Comparison of ENCODE assay signal across 11 cellular contexts in genomic region chr18:51188024-51188701, GRCh38. TPM values are rescaled to one million over a fixed set of nuclear protein-coding genes. Genes with fewer than 3 reads are reported as not detected.
DNase-seq lines count a peak whose midpoint lies in the region; ATAC-seq and TF ChIP-seq lines count a peak whose summit lies in the region.
"Had no signal": no experiment of that assay in that cellular context is flagged by ENCODE, and none has a peak within 500 bp of the region (broad histone marks: within the 10 kb centered on the region; RNA-seq: fewer than 3 reads in every experiment).

No MANE protein-coding gene starts in this region.

- H3K36me3 ChIP-seq in MM.1S (replicated peaks; ENCODE audit: insufficient read depth, low read length), result peaks cover 8% of the 10 kb centered on the region; the same call in 1 of the 2 replicates

- H2BK12ac ChIP-seq in H9 (ENCODE audit: insufficient read length, low read depth, low read length), result no peak overlapping the region

- H2BK20ac ChIP-seq in H9 (ENCODE audit: low read depth, low read length, poor library complexity, severe bottlenecking), result no peak overlapping the region

- no peak overlapping the region for H3K4me3 ChIP-seq in MM.1S (ENCODE audit: low read length)
- H3K4me3 ChIP-seq: lung had no signal

- peak; percentile 48 for ATAC-seq in stimulated activated effector memory CD8-positive, alpha-beta T cell treated with anti-CD3 and anti-CD28 coated beads, Interleukin-12 subunit alpha, Interleukin-12 subunit beta, amount 100 ng/mL, for 72 hours
- ATAC-seq in HG03565 (IDR thresholded peaks at IDR 0.05; ENCODE audit: unreplicated experiment) (no peak), HG02981 (IDR thresholded peaks at IDR 0.05; ENCODE audit: unreplicated experiment) (no peak)

- H3K56ac ChIP-seq in H9 (ENCODE audit: insufficient read length, low read depth, low read length), result no peak overlapping the region

- no peak overlapping the region for H3K23ac ChIP-seq in H9 (ENCODE audit: insufficient read length, low read depth, low read length)

- H3K4me3 Mint-ChIP-seq in activated naive CD4-positive, alpha-beta T cell treated with anti-CD3 and anti-CD28 coated beads, Interleukin-2, amount 50 U/mL, for 24 hours, result peak overlapping the region; percentile 49
- peak overlapping the region in 1 of 2 experiments; percentile 42; a peak in 1 of 5 replicates for H3K4me3 Mint-ChIP-seq in H9
- H3K4me3 Mint-ChIP-seq in stimulated activated effector memory CD8-positive, alpha-beta T cell treated with anti-CD3 and anti-CD28 coated beads, Interleukin-12 subunit alpha, Interleukin-12 subunit beta, amount 100 ng/mL, for 72 hours, result peak overlapping the region; percentile 59

- H4K5ac ChIP-seq in H9 (ENCODE audit: insufficient read length, low read depth, low read length), result no peak overlapping the region

- peaks cover 11% of the 10 kb centered on the region for H3K36me3 Mint-ChIP-seq in activated naive CD4-positive, alpha-beta T cell treated with anti-CD3 and anti-CD28 coated beads, Interleukin-2, amount 50 U/mL, for 24 hours
- H3K36me3 Mint-ChIP-seq in H9 (ENCODE audit: insufficient read depth in 1 of 3, low read depth in 3 of 3), result peaks cover 17 to 43% (median 36%) of the 10 kb centered on the region in 3 experiments
- peaks cover 44% of the 10 kb centered on the region for H3K36me3 Mint-ChIP-seq in stimulated activated effector memory CD8-positive, alpha-beta T cell treated with anti-CD3 and anti-CD28 coated beads, Interleukin-12 subunit alpha, Interleukin-12 subunit beta, amount 100 ng/mL, for 72 hours

- no peak overlapping the region for H3K14ac ChIP-seq in H9 (ENCODE audit: insufficient read depth, low read length)

- no CpG with 5 or more reads among the region's 6 CpGs for WGBS in H9 (ENCODE audit: extremely low coverage, insufficient read length, low lambda C conversion rate)

- DNase-seq in activated naive CD4-positive, alpha-beta T cell (lab: John Stamatoyannopoulos, UW), result no peak
- DNase-seq in H9 (no peak), MM.1S (peak; percentile 36), OCI-M2 (lab: John Stamatoyannopoulos, UW; ENCODE audit: unreplicated experiment) (no peak)
- peak in 1 of 2 donors; percentile 49 for DNase-seq in stimulated activated effector memory CD8-positive, alpha-beta T cell treated with anti-CD3 and anti-CD28 coated beads, Interleukin-12 subunit alpha, Interleukin-12 subunit beta, amount 100 ng/mL, for 72 hours (ENCODE audit: low spot score in 2 of 2)
- DNase-seq: NCI-H510A treated with DMSO at 0.1 percent for 48 hours, SK-N-SH had no signal

- H3K4me1 ChIP-seq in H9 (ENCODE audit: insufficient read depth, low read length), result peaks cover 4% of the 10 kb centered on the region; the same call in 1 of the 2 replicates
- peaks cover 54% of the 10 kb centered on the region for H3K4me1 ChIP-seq in MM.1S (ENCODE audit: low read length)

- no peak overlapping the region for H2AK5ac ChIP-seq in H9 (ENCODE audit: insufficient read length, low read length)

- H3T11ph ChIP-seq in H9 (ENCODE audit: low read length), result no peak overlapping the region

- H4K91ac ChIP-seq in H9 (ENCODE audit: insufficient read length, low read depth, low read length), result no peak overlapping the region

- H2BK5ac ChIP-seq in H9 (ENCODE audit: insufficient read length, low read length), result no peak overlapping the region

- H3K4me2 ChIP-seq in H9 (ENCODE audit: insufficient read depth, insufficient read length, low read length), result no peak overlapping the region
- H3K4me2 ChIP-seq in MM.1S (ENCODE audit: low read depth, low read length), result peak overlapping the region; percentile 1; the same call in 1 of the 2 replicates
- H3K4me2 ChIP-seq: SK-N-SH had no signal

- H3K9ac ChIP-seq in H9 (ENCODE audit: extremely low read depth, insufficient read length, low read length) (no peak overlapping the region), MM.1S (ENCODE audit: low read length) (no peak overlapping the region)
- H3K9ac ChIP-seq: SK-N-SH had no signal

- H3K18ac ChIP-seq in H9 (ENCODE audit: insufficient read length, low read depth, low read length), result no peak overlapping the region

- H3K79me2 ChIP-seq in H9 (ENCODE audit: insufficient read depth, low read length), result peaks cover 75% of the 10 kb centered on the region
- H3K79me2 ChIP-seq in MM.1S (ENCODE audit: low read length), result peaks cover 100% of the 10 kb centered on the region

- H3K9me2 ChIP-seq in MM.1S (replicated peaks; ENCODE audit: insufficient read depth, low read length), result no peaks in the 10 kb centered on the region
- H3K9me2 ChIP-seq: SK-N-SH had no signal

- no peaks in the 10 kb centered on the region for H3K27me3 Mint-ChIP-seq in activated naive CD4-positive, alpha-beta T cell treated with anti-CD3 and anti-CD28 coated beads, Interleukin-2, amount 50 U/mL, for 24 hours
- H3K27me3 Mint-ChIP-seq in H9 (ENCODE audit: low read depth), result no peaks in the 10 kb centered on the region

- H3K27ac ChIP-seq in H9 (ENCODE audit: insufficient read length, low read depth, low read length) (no peak overlapping the region), MM.1S (ENCODE audit: low read length) (no peak overlapping the region; the same call in 1 of the 2 replicates)

- TF ChIP-seq CTCF in H9 (conservative IDR thresholded peaks at IDR 0.05) (no peak), MM.1S (IDR thresholded peaks at IDR 0.05; ENCODE audit: low read length) (no peak)

- no peaks in the 10 kb centered on the region for H3K9me3 Mint-ChIP-seq in activated naive CD4-positive, alpha-beta T cell treated with anti-CD3 and anti-CD28 coated beads, Interleukin-2, amount 50 U/mL, for 24 hours
- no peaks in the 10 kb centered on the region for H3K9me3 Mint-ChIP-seq in H9
- H3K9me3 Mint-ChIP-seq in stimulated activated effector memory CD8-positive, alpha-beta T cell treated with anti-CD3 and anti-CD28 coated beads, Interleukin-12 subunit alpha, Interleukin-12 subunit beta, amount 100 ng/mL, for 72 hours, result no peaks in the 10 kb centered on the region

- no peak overlapping the region for H2BK15ac ChIP-seq in H9 (ENCODE audit: low read depth, low read length)

- H3K79me1 ChIP-seq in H9 (ENCODE audit: insufficient read depth, low read depth, low read length, poor library complexity, severe bottlenecking), result peaks cover 6% of the 10 kb centered on the region

- H2AFZ ChIP-seq in H9 (ENCODE audit: low read length) (no peak overlapping the region), MM.1S (ENCODE audit: low read length) (no peak overlapping the region)

- H3K9me3 ChIP-seq in H9 (ENCODE audit: control insufficient read depth, low read depth, low read length) (no peaks in the 10 kb centered on the region), MM.1S (replicated peaks; ENCODE audit: insufficient read depth, low read length) (no peaks in the 10 kb centered on the region)
- H3K9me3 ChIP-seq: SK-N-SH had no signal

- H4K20me1 ChIP-seq in H9 (ENCODE audit: control insufficient read depth, insufficient read depth, insufficient read length), result no peaks in the 10 kb centered on the region
- H4K20me1 ChIP-seq in MM.1S (ENCODE audit: insufficient read depth, low read length), result peaks cover 16% of the 10 kb centered on the region; the same call in 1 of the 2 replicates

- H4K8ac ChIP-seq in H9 (replicated peaks; ENCODE audit: insufficient read length, low read depth, low read length), result no peak overlapping the region

- H2BK120ac ChIP-seq in H9 (ENCODE audit: low read depth, low read length, poor library complexity, severe bottlenecking), result no peak overlapping the region

- H3K27ac Mint-ChIP-seq in activated naive CD4-positive, alpha-beta T cell treated with anti-CD3 and anti-CD28 coated beads, Interleukin-2, amount 50 U/mL, for 24 hours, result no peak overlapping the region
- peak overlapping the region; percentile 8 to 44 (median 27); a peak in 4 of 7 replicates for H3K27ac Mint-ChIP-seq in H9
- H3K27ac Mint-ChIP-seq in stimulated activated effector memory CD8-positive, alpha-beta T cell treated with anti-CD3 and anti-CD28 coated beads, Interleukin-12 subunit alpha, Interleukin-12 subunit beta, amount 100 ng/mL, for 72 hours, result peak overlapping the region; percentile 80

- H3K4ac ChIP-seq in H9 (ENCODE audit: low read depth, low read length), result no peak overlapping the region

- 0 out of 2 replicates have a peak, but pooled peaks cover 4% of the 10 kb centered on the region for H3F3A ChIP-seq in MM.1S (ENCODE audit: insufficient read depth, low read length)

- H3K27me3 ChIP-seq in H9 (ENCODE audit: insufficient read depth, low read length), result no peaks in the 10 kb centered on the region
- H3K27me3 ChIP-seq in MM.1S (replicated peaks; ENCODE audit: insufficient read depth, low read length), result no peaks in the 10 kb centered on the region

- peaks cover 86% of the 10 kb centered on the region for H3K4me1 Mint-ChIP-seq in activated naive CD4-positive, alpha-beta T cell treated with anti-CD3 and anti-CD28 coated beads, Interleukin-2, amount 50 U/mL, for 24 hours
- H3K4me1 Mint-ChIP-seq in H9, result peaks cover 58 to 62% of the 10 kb centered on the region in 2 experiments
- peaks cover 63% of the 10 kb centered on the region for H3K4me1 Mint-ChIP-seq in stimulated activated effector memory CD8-positive, alpha-beta T cell treated with anti-CD3 and anti-CD28 coated beads, Interleukin-12 subunit alpha, Interleukin-12 subunit beta, amount 100 ng/mL, for 72 hours

- H3K23me2 ChIP-seq in H9 (ENCODE audit: insufficient read length, low read depth, low read length, poor library complexity, severe bottlenecking), result no peaks in the 10 kb centered on the region

RNA-seq across cellular contexts. Expression of gene MEX3C, which starts 9.3 kb away (rescaled TPM):
- 98.1 and 99.2 TPM in 2 replicates for total RNA-seq in H9 (2021)
